19 cellular contexts compared by ENCODE assay signal in the genomic region with DNA sequence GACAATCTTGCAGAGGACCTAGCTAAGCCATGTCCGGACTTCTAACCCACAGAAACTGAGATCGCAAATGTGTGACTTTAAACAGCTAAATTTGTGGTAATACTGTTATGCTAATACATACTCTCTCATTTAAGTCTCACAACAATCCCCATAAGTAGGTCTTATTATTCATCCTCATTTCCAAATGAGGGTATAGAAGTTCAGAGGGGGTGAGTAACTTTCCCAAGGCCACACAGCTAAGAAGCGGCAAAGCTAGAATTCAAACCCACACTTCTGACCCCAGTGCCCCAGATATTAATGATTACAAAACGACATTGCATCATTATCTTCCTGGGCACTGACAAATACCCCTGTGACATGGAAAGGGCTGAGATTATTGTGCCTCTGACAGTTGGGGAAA.
"Had no signal": no experiment of that assay in that cellular context is flagged by ENCODE, and none has a peak within 500 bp of the region (broad histone marks: within the 10 kb centered on the region; RNA-seq: fewer than 3 reads in every experiment).

No MANE protein-coding gene starts in this region.

- H3K27ac ChIP-seq: cardiac muscle cell, colonic mucosa, prostate gland, tibial artery had no signal

- ATAC-seq: activated T-cell treated with anti-CD3 and anti-CD28 coated beads, Interleukin-2, amount 50 U/mL, for 72 hours had no signal

- H3K27me3 ChIP-seq: cardiac muscle cell had no signal

- H3K4me1 ChIP-seq: colonic mucosa, prostate gland, sigmoid colon, tibial artery had no signal

- DNase-seq: activated CD4-positive, alpha-beta memory T cell treated with anti-CD3 and anti-CD28 coated beads for 36 hours; activated gamma-delta T cell treated with Interleukin-2 at 50 U/mL for 16 hours; activated naive CD8-positive, alpha-beta T cell treated with anti-CD3 and anti-CD28 coated beads, Interleukin-2, amount 10 ng/mL, durations not matched to agents 7 days and 5 days; activated T-cell treated with anti-CD3 and anti-CD28 coated beads, Interleukin-2, amount 50 U/mL, for 72 hours; colonic mucosa; effector CD8-positive, alpha-beta T cell; heart left ventricle; kidney glomerular epithelial cell; mammary epithelial cell; occipital lobe; sigmoid colon; stimulated activated CD4-positive, alpha-beta T cell treated with anti-CD3 and anti-CD28 coated beads, Interleukin-4, amount 100 ng/mL, for 4 hours; T-helper 9 cell; tibial artery had no signal

- H3K4me3 Mint-ChIP-seq: activated CD4-positive, alpha-beta memory T cell treated with anti-CD3 and anti-CD28 coated beads for 36 hours; activated naive CD8-positive, alpha-beta T cell treated with anti-CD3 and anti-CD28 coated beads, Interleukin-2, amount 10 ng/mL, durations not matched to agents 7 days and 5 days; activated T-cell treated with anti-CD3 and anti-CD28 coated beads, Interleukin-2, amount 50 U/mL, for 72 hours; nephron had no signal

- H3K9me3 Mint-ChIP-seq: activated CD4-positive, alpha-beta memory T cell treated with anti-CD3 and anti-CD28 coated beads for 36 hours; activated naive CD8-positive, alpha-beta T cell treated with anti-CD3 and anti-CD28 coated beads, Interleukin-2, amount 10 ng/mL, durations not matched to agents 7 days and 5 days; activated T-cell treated with anti-CD3 and anti-CD28 coated beads, Interleukin-2, amount 50 U/mL, for 72 hours; nephron had no signal

- H3K36me3 ChIP-seq: cardiac muscle cell, colonic mucosa, heart left ventricle, prostate gland, sigmoid colon, tibial artery had no signal

- H3K4me3 ChIP-seq: cardiac muscle cell, colonic mucosa, heart left ventricle, prostate gland, sigmoid colon, tibial artery had no signal

- H3K36me3 Mint-ChIP-seq: activated CD4-positive, alpha-beta memory T cell treated with anti-CD3 and anti-CD28 coated beads for 36 hours; activated naive CD8-positive, alpha-beta T cell treated with anti-CD3 and anti-CD28 coated beads, Interleukin-2, amount 10 ng/mL, durations not matched to agents 7 days and 5 days had no signal

- H3K9me3 ChIP-seq: colonic mucosa, heart left ventricle, prostate gland, sigmoid colon, tibial artery had no signal

- FAIRE-seq: astrocyte, frontal cortex had no signal

- H3K27ac Mint-ChIP-seq: activated CD4-positive, alpha-beta memory T cell treated with anti-CD3 and anti-CD28 coated beads for 36 hours; activated naive CD8-positive, alpha-beta T cell treated with anti-CD3 and anti-CD28 coated beads, Interleukin-2, amount 10 ng/mL, durations not matched to agents 7 days and 5 days; activated T-cell treated with anti-CD3 and anti-CD28 coated beads, Interleukin-2, amount 50 U/mL, for 72 hours; nephron had no signal
